8 cellular contexts compared by ENCODE assay signal in the genomic region with DNA sequence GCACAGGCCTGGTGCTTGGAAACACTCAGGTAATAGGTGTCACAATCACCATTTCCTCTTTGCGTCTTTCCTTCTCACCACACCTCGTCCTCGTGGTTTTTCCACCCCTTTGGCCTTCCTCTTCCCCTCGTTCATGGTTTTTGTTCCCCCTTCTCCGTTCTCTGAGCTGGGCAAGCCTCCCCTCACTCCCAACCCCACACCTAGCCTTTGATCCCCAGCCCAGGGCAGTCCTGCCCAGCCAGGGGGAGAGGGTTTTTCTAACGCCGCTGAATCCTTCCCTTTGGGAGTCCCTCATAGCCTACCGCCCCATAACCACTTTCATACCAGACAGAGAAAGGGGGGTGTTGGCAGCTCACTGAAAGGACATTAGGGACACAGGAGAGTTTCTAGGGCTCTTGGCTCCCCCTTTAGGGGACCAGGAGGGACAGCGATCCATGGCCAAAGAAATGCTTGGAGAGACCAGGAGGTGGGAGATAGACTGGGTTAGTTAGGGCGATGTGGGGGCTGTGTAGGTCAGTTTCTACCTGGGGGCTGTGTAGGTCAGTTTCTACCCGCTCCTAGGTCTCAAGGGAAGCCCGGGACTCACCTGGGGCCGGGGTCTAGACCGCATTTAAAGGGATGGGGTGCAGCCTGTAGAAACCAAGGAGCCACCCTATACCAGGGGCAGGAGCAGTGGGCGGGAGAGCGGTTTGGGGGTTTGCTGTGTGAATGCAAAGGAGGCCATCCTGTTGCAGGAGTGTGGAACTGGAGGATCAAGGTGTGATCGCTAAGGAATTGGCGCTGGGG. TPM values are rescaled to one million over a fixed set of nuclear protein-coding genes. Genes with fewer than 3 reads are reported as not detected.
DNase-seq lines count a peak whose midpoint lies in the region; ATAC-seq, FAIRE-seq and TF ChIP-seq lines count a peak whose summit lies in the region.

No MANE protein-coding gene starts in this region.

- H2AFZ ChIP-seq in astrocyte (ENCODE audit: low read depth, low read length), result peak overlapping the region; percentile 60

- DNase-seq in CD14-positive monocyte (ENCODE audit: low spot score) (no peak), astrocyte (ENCODE audit: low read depth) (peak; percentile 26), left kidney (ENCODE audit: low read depth, low spot score) (peak; percentile 77), tibial nerve (ENCODE audit: low spot score in 2 of 2) (no peak), GM13976 (ENCODE audit: low spot score) (no peak)

- H3K9ac ChIP-seq in HUES6 (ENCODE audit: low read length) (peak overlapping the region; percentile 86), astrocyte (ENCODE audit: low read length) (peak overlapping the region; percentile 71)

- peak overlapping the region; percentile 93 for H3K4me2 ChIP-seq in astrocyte (ENCODE audit: low read length)

- H3K9me3 Mint-ChIP-seq in CD14-positive monocyte (peaks cover 2 to 20% (median 14%) of the 10 kb centered on the region in 7 donors), astrocyte (ENCODE audit: unreplicated experiment) (no peaks in the 10 kb centered on the region)

- peaks cover 58 to 67% (median 60%) of the 10 kb centered on the region in 3 donors for H3K27me3 Mint-ChIP-seq in CD14-positive monocyte (ENCODE audit: low read depth in 3 of 3)
- H3K27me3 Mint-ChIP-seq in astrocyte (ENCODE audit: low read depth, unreplicated experiment), result no peaks in the 10 kb centered on the region

- H3K4me3 Mint-ChIP-seq in CD14-positive monocyte, result peak overlapping the region; percentile 67 to 90
- H3K4me3 Mint-ChIP-seq in astrocyte (ENCODE audit: unreplicated experiment), result peak overlapping the region; percentile 94

- H4K20me1 ChIP-seq in astrocyte (ENCODE audit: insufficient read depth, low read length), result peaks cover 45% of the 10 kb centered on the region

- H3K36me3 Mint-ChIP-seq in CD14-positive monocyte (peaks cover 6 to 11% of the 10 kb centered on the region in 2 donors), astrocyte (ENCODE audit: low read depth, unreplicated experiment) (peaks cover 7% of the 10 kb centered on the region)

- in situ Hi-C loops in GM13976 (cut with MboI; ENCODE audit: low sequenced_read_pairs, unreplicated experiment), result no loop called here

- H3K27ac ChIP-seq in HUES6 (ENCODE audit: low read depth, low read length) (peak overlapping the region; percentile 89; the same call in 1 of the 2 replicates), astrocyte (ENCODE audit: low read depth, low read length) (no peak overlapping the region), tibial nerve (peak overlapping the region in 2 of 4 donors; percentile 65 to 79)

- no peak for TF ChIP-seq EP300 in tibial nerve (IDR thresholded peaks at IDR 0.05)

- 20 to 23% methylated on average over 18 of the region's 18 CpGs for WGBS in tibial nerve, 2 donors

- H3K4me3 ChIP-seq in HUES6 (ENCODE audit: low read depth, low read length) (peak overlapping the region; percentile 96), astrocyte (ENCODE audit: insufficient read depth, low read depth, low read length) (peak overlapping the region; percentile 80), tibial nerve (peak overlapping the region; percentile 42 to 62 (median 52))

- H3K27me3 ChIP-seq in HUES6 (ENCODE audit: control insufficient read depth, insufficient read depth, low read length) (no peaks in the 10 kb centered on the region), astrocyte (ENCODE audit: insufficient read depth, low read length) (no peaks in the 10 kb centered on the region), tibial nerve (peaks cover 0 to 11% of the 10 kb centered on the region in 2 donors)

- ATAC-seq in GM18520 (IDR thresholded peaks at IDR 0.05; ENCODE audit: unreplicated experiment) (no peak), GM21367 (IDR thresholded peaks at IDR 0.05; ENCODE audit: unreplicated experiment) (no peak)

- H3K36me3 ChIP-seq in HUES6 (ENCODE audit: control insufficient read depth, insufficient read depth, low read length) (peaks cover 35% of the 10 kb centered on the region), astrocyte (ENCODE audit: insufficient read depth, low read length) (peaks cover 11% of the 10 kb centered on the region), tibial nerve (peaks cover 0 to 32% (median 0%) of the 10 kb centered on the region in 3 donors)

- H3K79me2 ChIP-seq in astrocyte (ENCODE audit: insufficient read depth, low read length), result peaks cover 39% of the 10 kb centered on the region

- no peak for FAIRE-seq in astrocyte (lab: Jason Lieb, UNC)

- intact Hi-C loops in CD14-positive monocyte (cut with micrococcal nuclease), result no loop called here

- peak overlapping the region in 1 of 7 donors; percentile 18 for H3K27ac Mint-ChIP-seq in CD14-positive monocyte
- peak overlapping the region; percentile 84 for H3K27ac Mint-ChIP-seq in astrocyte (ENCODE audit: unreplicated experiment)

- H3K9me3 ChIP-seq in HUES6 (ENCODE audit: control insufficient read depth, insufficient read depth, low read depth, low read length), result no peaks in the 10 kb centered on the region
- no peaks in the 10 kb centered on the region for H3K9me3 ChIP-seq in astrocyte (ENCODE audit: insufficient read depth, low read depth, low read length)
- H3K9me3 ChIP-seq in tibial nerve, result no peaks in the 10 kb centered on the region

- TF ChIP-seq CTCF in CD14-positive monocyte (IDR thresholded peaks at IDR 0.05), result peak; percentile 12
- TF ChIP-seq CTCF in astrocyte (IDR thresholded peaks at IDR 0.05; ENCODE audit: insufficient read depth, low read depth, low read length), result peak; percentile 24
- TF ChIP-seq CTCF in tibial nerve (IDR thresholded peaks at IDR 0.05), result no peak
- TF ChIP-seq CTCF in GM13976 (IDR thresholded peaks at IDR 0.05; ENCODE audit: borderline replicate concordance, control extremely low read depth, extremely low read depth, insufficient read depth, missing control alignments), result no peak

- H3K4me1 Mint-ChIP-seq in CD14-positive monocyte (peaks cover 28% of the 10 kb centered on the region), astrocyte (ENCODE audit: low read depth, unreplicated experiment) (peaks cover 8% of the 10 kb centered on the region)

- H3K4me1 ChIP-seq in HUES6 (ENCODE audit: control insufficient read depth, insufficient read depth, low read length) (peaks cover 14% of the 10 kb centered on the region), astrocyte (ENCODE audit: insufficient read depth, low read length) (peaks cover 17% of the 10 kb centered on the region), tibial nerve (peaks cover 0 to 33% (median 6%) of the 10 kb centered on the region in 4 donors)

- no peak for TF ChIP-seq POLR2A in tibial nerve (IDR thresholded peaks at IDR 0.05)

RNA-seq across cellular contexts. Expression of gene EPHB4, which starts 1.4 kb away (rescaled TPM):
- polyA plus RNA-seq in CD14-positive monocyte, result 1 to 10 TPM; 5.0 to 6.5 TPM
- total RNA-seq in astrocyte (62.4 and 73.6 TPM in 2 replicates), tibial nerve (10 to 100 TPM; 15.5 to 37.5 (median 25.9) TPM)

RNA-seq across cellular contexts. Expression of gene SLC12A9, which starts 26.6 kb away (rescaled TPM):
- polyA plus RNA-seq in CD14-positive monocyte, result 10 to 100 TPM; 18.8 to 19.3 TPM
- total RNA-seq in astrocyte (26.7 and 30.5 TPM in 2 replicates), tibial nerve (10 to 100 TPM; 11.8 to 36.8 (median 32.1) TPM)

RNA-seq across cellular contexts. Expression of gene TRIP6, which starts 41.2 kb away (rescaled TPM):
- polyA plus RNA-seq in CD14-positive monocyte, result 1 to 10 TPM; 1.9 to 5.9 TPM
- total RNA-seq in astrocyte (86.9 and 99.9 TPM in 2 replicates), tibial nerve (100 to 1,000 TPM in 1 of 4 donors, 10 to 100 TPM in 3; 63.9 to 119 (median 80.8) TPM)

RNA-seq across cellular contexts. Expression of gene SRRT, which starts 49.0 kb away (rescaled TPM):
- 10 to 100 TPM; 26.9 to 29.6 TPM for polyA plus RNA-seq in CD14-positive monocyte
- 112 and 118 TPM in 2 replicates for total RNA-seq in astrocyte
- 100 to 1,000 TPM in 1 of 4 donors, 10 to 100 TPM in 3; 72.6 to 124 (median 88.6) TPM for total RNA-seq in tibial nerve

Comparison
In these comparisons a context has a peak if more than half of its experiments do, and no peak if none do; other contexts are left out.
1. DNase-seq: peak in astrocyte (single experiment) and left kidney (single experiment); none in CD14-positive monocyte (single experiment), tibial nerve (0 of 2) and GM13976 (single experiment).
2. CTCF ChIP-seq: peak in CD14-positive monocyte (single experiment) and astrocyte (single experiment); none in tibial nerve (0 of 5) and GM13976 (single experiment).
3. Peak in every context shown above with its lines, with median percentiles within 50 percentile points of each other: H3K4me3 ChIP-seq.